Comparison of ENCODE assay signal across 16 cellular contexts in the genomic region with DNA sequence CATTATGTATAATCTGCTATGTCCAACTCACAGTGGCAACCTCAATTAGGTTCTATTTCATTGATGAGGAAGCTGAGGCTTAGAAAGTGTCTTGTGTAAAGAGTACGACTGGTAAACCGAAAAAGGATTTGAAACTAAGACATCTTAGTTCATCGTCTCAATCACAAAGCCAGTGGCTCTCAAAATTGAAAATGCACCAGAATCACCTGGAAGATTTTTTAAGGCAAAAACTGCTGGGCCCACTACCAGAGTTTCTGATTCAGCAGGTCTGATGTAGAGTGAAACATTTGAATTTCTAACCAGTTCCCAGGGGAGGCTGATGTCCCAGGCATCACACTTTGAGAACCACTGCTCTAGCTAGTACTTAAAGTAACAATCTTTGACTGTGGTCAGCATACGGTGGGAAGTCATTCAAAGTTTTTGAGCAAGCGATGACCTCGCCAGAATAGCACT. TPM values are rescaled to one million over a fixed set of nuclear protein-coding genes. Genes with fewer than 3 reads are reported as not detected.
DNase-seq lines count a peak whose midpoint lies in the region; ATAC-seq and TF ChIP-seq lines count a peak whose summit lies in the region.
"Had no signal": no experiment of that assay in that cellular context is flagged by ENCODE, and none has a peak within 500 bp of the region (broad histone marks: within the 10 kb centered on the region; RNA-seq: fewer than 3 reads in every experiment).

No MANE protein-coding gene starts in this region.

- peaks cover 9% of the 10 kb centered on the region for H3K4me1 Mint-ChIP-seq in type B pancreatic cell (ENCODE audit: unreplicated experiment)
- H3K4me1 Mint-ChIP-seq: CD8-positive, alpha-beta memory T cell; stimulated activated naive B cell treated with anti-CD40 and anti-IgM and Interleukin-4, amounts not matched to agents 10 μg/mL and 1 μg/mL and 100 μg/mL, for 72 hours had no signal

- no peaks in the 10 kb centered on the region for H3K36me3 ChIP-seq in body of pancreas (replicated peaks in 1 of 2; ENCODE audit: insufficient read depth in 1 of 2, low read depth in 2 of 2)
- H3K36me3 ChIP-seq: MG63 had no signal

- WGBS in body of pancreas, 2 donors = 49 to 71% methylated on average over 6 of the region's 6 CpGs
- WGBS in lower leg skin, 2 donors = 81 to 88% methylated on average over 6 of the region's 6 CpGs

- DNase-seq in astrocyte of the hippocampus (ENCODE audit: low read depth, low spot score) (peak; percentile 48), type B pancreatic cell (ENCODE audit: extremely low spot score, unreplicated experiment) (no peak), body of pancreas (no peak), lower leg skin (ENCODE audit: low spot score in 2 of 2) (no peak)
- no peak for DNase-seq in activated CD4-positive, alpha-beta T cell treated with anti-CD3 and anti-CD28 coated beads for 4 hours
- DNase-seq: activated T-cell treated with anti-CD3 and anti-CD28 coated beads, Interleukin-2, amount 50 U/mL, for 48 hours; CD8-positive, alpha-beta memory T cell; left ventricle myocardium superior; MG63; NCI-H226; stimulated activated naive B cell treated with anti-CD40 and anti-IgM and Interleukin-4, amounts not matched to agents 10 μg/mL and 1 μg/mL and 100 μg/mL, for 72 hours had no signal

- H3K36me3 Mint-ChIP-seq in type B pancreatic cell = no peaks in the 10 kb centered on the region
- H3K36me3 Mint-ChIP-seq: CD8-positive, alpha-beta memory T cell; stimulated activated naive B cell treated with anti-CD40 and anti-IgM and Interleukin-4, amounts not matched to agents 10 μg/mL and 1 μg/mL and 100 μg/mL, for 72 hours had no signal

- H3K9me3 ChIP-seq in body of pancreas = no peaks in the 10 kb centered on the region
- H3K9me3 ChIP-seq: MG63 had no signal

- H3K9me3 Mint-ChIP-seq in type B pancreatic cell = no peaks in the 10 kb centered on the region
- H3K9me3 Mint-ChIP-seq: CD8-positive, alpha-beta memory T cell; stimulated activated naive B cell treated with anti-CD40 and anti-IgM and Interleukin-4, amounts not matched to agents 10 μg/mL and 1 μg/mL and 100 μg/mL, for 72 hours had no signal

- H3K27ac ChIP-seq in body of pancreas = no peak overlapping the region
- H3K27ac ChIP-seq: HL-60 had no signal

- TF ChIP-seq CTCF in type B pancreatic cell (conservative IDR thresholded peaks at IDR 0.05) = no peak
- no peak for TF ChIP-seq CTCF in body of pancreas (IDR thresholded peaks at IDR 0.05)
- no peak for TF ChIP-seq CTCF in lower leg skin (IDR thresholded peaks at IDR 0.05)

- no peak for TF ChIP-seq POLR2A in body of pancreas (IDR thresholded peaks at IDR 0.05)
- TF ChIP-seq POLR2A in lower leg skin (IDR thresholded peaks at IDR 0.05) = no peak

- H3K4me1 ChIP-seq in body of pancreas = no peaks in the 10 kb centered on the region

- no peak overlapping the region for H3K4me3 ChIP-seq in body of pancreas
- H3K4me3 ChIP-seq in lower leg skin (ENCODE audit: low read depth, poor library complexity, severe bottlenecking) = no peak overlapping the region
- H3K4me3 ChIP-seq: MG63 had no signal

- H3K27ac Mint-ChIP-seq in type B pancreatic cell = no peak overlapping the region
- H3K27ac Mint-ChIP-seq: CD8-positive, alpha-beta memory T cell; stimulated activated naive B cell treated with anti-CD40 and anti-IgM and Interleukin-4, amounts not matched to agents 10 μg/mL and 1 μg/mL and 100 μg/mL, for 72 hours had no signal

- no peak overlapping the region for H3K4me3 Mint-ChIP-seq in type B pancreatic cell
- H3K4me3 Mint-ChIP-seq: CD8-positive, alpha-beta memory T cell; stimulated activated naive B cell treated with anti-CD40 and anti-IgM and Interleukin-4, amounts not matched to agents 10 μg/mL and 1 μg/mL and 100 μg/mL, for 72 hours had no signal

- no peaks in the 10 kb centered on the region for H3K27me3 ChIP-seq in body of pancreas
- H3K27me3 ChIP-seq: MG63 had no signal

- ATAC-seq in GM18909 (IDR thresholded peaks at IDR 0.05; ENCODE audit: poor library complexity, unreplicated experiment) = peak; percentile 87
- peak; percentile 70 for ATAC-seq in GM21529 (IDR thresholded peaks at IDR 0.05; ENCODE audit: unreplicated experiment)
- peak; percentile 79 for ATAC-seq in HG03097 (IDR thresholded peaks at IDR 0.05; ENCODE audit: low FRiP score, unreplicated experiment)
- no peak for ATAC-seq in body of pancreas
- ATAC-seq: left ventricle myocardium superior had no signal

- peaks cover 10% of the 10 kb centered on the region for H3K27me3 Mint-ChIP-seq in type B pancreatic cell
- H3K27me3 Mint-ChIP-seq: stimulated activated naive B cell treated with anti-CD40 and anti-IgM and Interleukin-4, amounts not matched to agents 10 μg/mL and 1 μg/mL and 100 μg/mL, for 72 hours had no signal

- intact Hi-C loops in body of pancreas (cut with DNase I) (no loop called here), lower leg skin (cut with DNase I; ENCODE audit: low total_unique reads) (no loop called here)

RNA-seq across cellular contexts. Expression of gene LRRC53, which starts 5.2 kb away (rescaled TPM):
- total RNA-seq in type B pancreatic cell (ENCODE audit: low replicate concordance) (not detected in 2 replicates), body of pancreas (not detected), lower leg skin (not detected)
- total RNA-seq: CD8-positive, alpha-beta memory T cell; left ventricle myocardium superior; RPMI7951 had no signal
